In genomic region chr1:32105338-32105737, GRCh38 we compare ENCODE assay signal across 22 cellular contexts.
"Had no signal": no experiment of that assay in that cellular context is flagged by ENCODE, and none has a peak within 500 bp of the region (broad histone marks: within the 10 kb centered on the region; RNA-seq: fewer than 3 reads in every experiment).

No MANE protein-coding gene starts in this region.

- H3K27me3 Mint-ChIP-seq: naive thymus-derived CD8-positive, alpha-beta T cell had no signal

- H3K4me3 Mint-ChIP-seq: endodermal cell had no signal

- H3K4me3 ChIP-seq: coronary artery, hepatocyte, mucosa of descending colon, psoas muscle, right lobe of liver, spleen, stomach had no signal

- H3K9me3 ChIP-seq: mucosa of descending colon, psoas muscle, right lobe of liver, spleen, stomach had no signal

- DNase-seq: effector CD4-positive, alpha-beta T cell; endodermal cell; head of caudate nucleus; kidney glomerular epithelial cell; mucosa of descending colon; naive thymus-derived CD8-positive, alpha-beta T cell; psoas muscle; retina; right lobe of liver; spleen; stimulated activated CD4-positive, alpha-beta T cell treated with anti-CD3 and anti-CD28 coated beads, Interleukin-15, amount 100 ng/mL, for 24 hours; stimulated activated CD4-positive, alpha-beta T cell treated with anti-CD3 and anti-CD28 coated beads, Interleukin-1b, Interleukin-23, amount 100 ng/mL, for 48 hours; stimulated activated CD4-positive, alpha-beta T cell treated with anti-CD3 and anti-CD28 coated beads, Interleukin-4, amount 100 ng/mL, for 24 hours; stimulated activated naive CD4-positive, alpha-beta T cell; stomach; trophoblast cell had no signal

- H3K36me3 ChIP-seq: right lobe of liver had no signal

- H3K27ac Mint-ChIP-seq: endodermal cell had no signal

- H3K27me3 ChIP-seq: foreskin keratinocyte, hepatocyte, right lobe of liver, spleen, stomach had no signal

- ATAC-seq: foreskin keratinocyte; mucosa of descending colon; naive thymus-derived CD8-positive, alpha-beta T cell; psoas muscle; right lobe of liver had no signal

- H3K27ac ChIP-seq: coronary artery, foreskin keratinocyte, psoas muscle, stomach had no signal

- H3K4me2 ChIP-seq: hepatocyte had no signal

- H3K9me3 Mint-ChIP-seq: endodermal cell; naive thymus-derived CD8-positive, alpha-beta T cell had no signal

- H2AFZ ChIP-seq: hepatocyte had no signal

- FAIRE-seq: endothelial cell of umbilical vein, islet of Langerhans, urothelium cell line had no signal
